Comparison of ENCODE assay signal across 29 cellular contexts in the genomic region with DNA sequence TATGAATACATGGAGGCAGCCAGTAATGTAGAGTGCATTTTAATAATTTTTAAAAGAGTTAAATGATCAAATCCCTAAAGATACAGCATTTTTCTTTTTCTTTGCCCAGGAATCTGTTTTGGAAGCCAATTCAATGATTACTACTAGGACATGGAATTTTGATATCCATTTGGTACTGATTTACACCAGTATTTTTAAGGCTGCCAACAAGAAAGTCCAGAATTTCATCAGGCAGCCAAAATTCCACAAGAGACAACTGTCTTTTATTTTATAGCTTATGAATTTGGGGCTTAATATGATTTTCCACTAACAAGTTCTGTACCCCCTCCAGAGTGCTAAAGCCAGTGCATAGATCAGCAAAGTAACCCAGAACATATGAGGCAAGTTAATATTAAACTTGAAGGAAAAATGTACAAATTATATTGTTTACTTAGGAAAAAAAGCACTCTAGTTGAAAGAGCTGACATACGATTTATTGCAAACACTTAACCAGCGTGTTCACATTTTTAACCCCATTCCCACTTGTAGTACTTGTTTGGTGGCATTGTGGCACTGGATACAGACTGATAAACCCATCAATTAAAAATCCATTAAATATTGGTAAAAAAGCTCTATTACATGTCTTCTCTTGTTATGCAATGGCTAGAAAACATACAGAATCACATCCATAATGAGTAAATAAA.
"Had no signal": no experiment of that assay in that cellular context is flagged by ENCODE, and none has a peak within 500 bp of the region (broad histone marks: within the 10 kb centered on the region; RNA-seq: fewer than 3 reads in every experiment).

No MANE protein-coding gene starts in this region.

- H3K36me3 ChIP-seq: esophagus squamous epithelium, heart right ventricle, left ventricle myocardium inferior, stomach, suprapubic skin, tibial artery, upper lobe of right lung had no signal

- H3K4me3 ChIP-seq: esophagus squamous epithelium, heart right ventricle, left ventricle myocardium inferior, lung, mucosa of descending colon, stomach, suprapubic skin, tibial artery, upper lobe of right lung had no signal

- H3K27ac ChIP-seq: epithelial cell of prostate, esophagus squamous epithelium, foreskin keratinocyte, heart right ventricle, left ventricle myocardium inferior, stomach, suprapubic skin, tibial artery, upper lobe of right lung had no signal

- H3K4me1 ChIP-seq: esophagus squamous epithelium, foreskin keratinocyte, heart right ventricle, left ventricle myocardium inferior, stomach, suprapubic skin, tibial artery, upper lobe of right lung had no signal

- H3K27me3 ChIP-seq: esophagus squamous epithelium, stomach, suprapubic skin, tibial artery, upper lobe of right lung had no signal

- H3K9me3 ChIP-seq: esophagus squamous epithelium, heart right ventricle, left ventricle myocardium inferior, mucosa of descending colon, stomach, suprapubic skin, tibial artery, upper lobe of right lung had no signal

- DNase-seq: activated CD4-positive, alpha-beta memory T cell treated with anti-CD3 and anti-CD28 coated beads, Interleukin-2, amount 10 ng/mL, durations not matched to agents 7 days and 5 days; activated CD4-positive, alpha-beta T cell treated with anti-CD3 and anti-CD28 coated beads for 1 hour; activated CD4-positive, alpha-beta T cell treated with anti-CD3 and anti-CD28 coated beads, Interleukin-2, amount 10 ng/mL, durations not matched to agents 7 days and 5 days; activated CD8-positive, alpha-beta memory T cell treated with anti-CD3 and anti-CD28 coated beads, Interleukin-2, amount 50 U/mL, for 48 hours; activated gamma-delta T cell treated with Interleukin-2 at 50 U/mL for 16 hours; activated naive CD8-positive, alpha-beta T cell treated with anti-CD3 and anti-CD28 coated beads, Interleukin-2, amount 50 U/mL, for 24 hours; activated T-cell treated with anti-CD3 and anti-CD28 coated beads, Interleukin-2, amount 50 U/mL, for 4 hours; effector CD8-positive, alpha-beta T cell; esophagus squamous epithelium; foreskin keratinocyte; heart right ventricle; left ventricle myocardium inferior; mucosa of descending colon; posterior cingulate gyrus; right cardiac atrium; stimulated activated CD4-positive, alpha-beta T cell treated with anti-CD3 and anti-CD28 coated beads, Interleukin-15, amount 100 ng/mL, for 24 hours; stimulated activated CD4-positive, alpha-beta T cell treated with anti-CD3 and anti-CD28 coated beads, Interleukin-2, amount 100 ng/mL, for 24 hours; stimulated activated naive B cell treated with anti-CD40 and anti-IgM and Interleukin-4, amounts not matched to agents 10 μg/mL and 1 μg/mL and 100 μg/mL, for 72 hours; stomach; T-helper 17 cell; T1000; tibial artery; upper lobe of right lung had no signal

- ATAC-seq: activated naive CD8-positive, alpha-beta T cell treated with anti-CD3 and anti-CD28 coated beads, Interleukin-2, amount 50 U/mL, for 24 hours; activated T-cell treated with anti-CD3 and anti-CD28 coated beads, Interleukin-2, amount 50 U/mL, for 4 hours; activated T-helper 17 cell treated with anti-CD3 and anti-CD28 coated beads, Interleukin-2, amount 50 U/mL, for 72 hours; foreskin keratinocyte; heart right ventricle; mucosa of descending colon; natural killer cell treated with Interleukin-12 subunit alpha and Interleukin-12 subunit beta and Interleukin-15 and Interleukin-18, amount 100 ng/mL, for 72 hours; right cardiac atrium; stimulated activated naive B cell treated with anti-CD40 and anti-IgM and Interleukin-4, amounts not matched to agents 10 μg/mL and 1 μg/mL and 100 μg/mL, for 72 hours; T-helper 17 cell; upper lobe of right lung; WTC11 had no signal
